In genomic region chr9:129109952-129110739, GRCh38 we compare ENCODE assay signal across 8 cellular contexts. TPM values are rescaled to one million over a fixed set of nuclear protein-coding genes. Genes with fewer than 3 reads are reported as not detected.
DNase-seq lines count a peak whose midpoint lies in the region; ATAC-seq and TF ChIP-seq lines count a peak whose summit lies in the region.

No MANE protein-coding gene starts in this region.

- H3K9me3 Mint-ChIP-seq in brain (no peaks in the 10 kb centered on the region), immature natural killer cell (no peaks in the 10 kb centered on the region)
- no peaks in the 10 kb centered on the region for H3K9me3 Mint-ChIP-seq in stimulated activated memory B cell treated with anti-CD40 and anti-IgM and Interleukin-4, amounts not matched to agents 10 μg/mL and 1 μg/mL and 100 μg/mL, for 72 hours

- H3K4me3 Mint-ChIP-seq in brain (peak overlapping the region; percentile 84 to 99 (median 97)), immature natural killer cell (peak overlapping the region; percentile 71 to 95 (median 91))
- peak overlapping the region; percentile 94 for H3K4me3 Mint-ChIP-seq in stimulated activated memory B cell treated with anti-CD40 and anti-IgM and Interleukin-4, amounts not matched to agents 10 μg/mL and 1 μg/mL and 100 μg/mL, for 72 hours

- H3K27me3 Mint-ChIP-seq in brain: no peaks in the 10 kb centered on the region
- peaks cover 0 to 9% (median 3%) of the 10 kb centered on the region in 3 donors for H3K27me3 Mint-ChIP-seq in immature natural killer cell (ENCODE audit: low read depth in 3 of 3)
- no peaks in the 10 kb centered on the region for H3K27me3 Mint-ChIP-seq in stimulated activated memory B cell treated with anti-CD40 and anti-IgM and Interleukin-4, amounts not matched to agents 10 μg/mL and 1 μg/mL and 100 μg/mL, for 72 hours

- CTCF ChIA-PET in AG04449 (lab: Yijun Ruan, JAX): interaction anchor here (1.7 to 8.3 kb wide), 2 partner anchors 21 to 28 kb away, joined by 5 to 64 read pairs; no protein-coding TSS in a partner anchor

- TF ChIP-seq CTCF in AG04449 (IDR thresholded peaks at IDR 0.05; ENCODE audit: insufficient read depth, low read length, missing control alignments): no peak
- peak in 1 of 2 experiments; percentile 27 for TF ChIP-seq CTCF in brain (conservative IDR thresholded peaks at IDR 0.05)
- TF ChIP-seq CTCF in GM10266 (IDR thresholded peaks at IDR 0.05; ENCODE audit: control insufficient read depth, insufficient read depth, low read depth, missing control alignments): no peak

- H3K27ac Mint-ChIP-seq in brain (peak overlapping the region in 2 of 5 experiments; percentile 78 to 90), immature natural killer cell (peak overlapping the region in 2 of 6 donors; percentile 71 to 93)
- H3K27ac Mint-ChIP-seq in stimulated activated memory B cell treated with anti-CD40 and anti-IgM and Interleukin-4, amounts not matched to agents 10 μg/mL and 1 μg/mL and 100 μg/mL, for 72 hours: peak overlapping the region; percentile 93

- H3K4me3 ChIP-seq in AG04449 (ENCODE audit: low read depth, low read length): peak overlapping the region; percentile 75

- peak; percentile 12 for ATAC-seq in GM19035 (IDR thresholded peaks at IDR 0.05; ENCODE audit: unreplicated experiment)
- ATAC-seq in stimulated activated memory B cell treated with anti-CD40 and anti-IgM and Interleukin-4, amounts not matched to agents 10 μg/mL and 1 μg/mL and 100 μg/mL, for 72 hours: no peak

- DNase-seq in AG04449 (ENCODE audit: low read depth, low spot score) (no peak), immature natural killer cell (no peak), GM10266 (ENCODE audit: extremely low spot score) (no peak), T-helper 9 cell (no peak)

- peaks cover 49% of the 10 kb centered on the region for H3K4me1 Mint-ChIP-seq in brain
- peaks cover 18 to 33% of the 10 kb centered on the region in 2 donors for H3K4me1 Mint-ChIP-seq in immature natural killer cell
- H3K4me1 Mint-ChIP-seq in stimulated activated memory B cell treated with anti-CD40 and anti-IgM and Interleukin-4, amounts not matched to agents 10 μg/mL and 1 μg/mL and 100 μg/mL, for 72 hours: peaks cover 38% of the 10 kb centered on the region

- no peak for TF ChIP-seq EP300 in Ishikawa (IDR thresholded peaks at IDR 0.05; ENCODE audit: borderline replicate concordance)

- TF ChIP-seq RAD21 in Ishikawa (IDR thresholded peaks at IDR 0.05; ENCODE audit: low read depth): no peak

- POLR2A ChIA-PET in AG04449 (lab: Yijun Ruan, JAX): interaction anchor here (1.2 to 1.7 kb wide), 2 partner anchors 30 to 64 kb away, joined by 3 to 4 read pairs; no protein-coding TSS in a partner anchor

- H3K36me3 Mint-ChIP-seq in brain (no peaks in the 10 kb centered on the region), immature natural killer cell (no peaks in the 10 kb centered on the region)
- no peaks in the 10 kb centered on the region for H3K36me3 Mint-ChIP-seq in stimulated activated memory B cell treated with anti-CD40 and anti-IgM and Interleukin-4, amounts not matched to agents 10 μg/mL and 1 μg/mL and 100 μg/mL, for 72 hours

TF ChIP-seq in Ishikawa, 13 proteins besides CTCF, POLR2A, EP300 and RAD21:
- TF ChIP-seq NFIC (IDR thresholded peaks at IDR 0.05) (no peak), REST (IDR thresholded peaks at IDR 0.05; ENCODE audit: low read depth) (no peak), TAF1 (IDR thresholded peaks at IDR 0.05; ENCODE audit: low read depth) (no peak), ZBTB7A (IDR thresholded peaks at IDR 0.05; ENCODE audit: low read depth) (peak; percentile 81; the same call in 1 of the 2 replicates), TCF12 (IDR thresholded peaks at IDR 0.05; ENCODE audit: low read depth) (peak; percentile 28; the same call in 1 of the 2 replicates)

RNA-seq across cellular contexts. Expression of gene CRAT, which starts 0.4 kb away (rescaled TPM):
- polyA plus RNA-seq in brain (ENCODE audit: insufficient read depth, low read depth, low replicate concordance) (75.0 TPM), immature natural killer cell (10 to 100 TPM in 2 of 3 donors, 1 to 10 TPM in 1; 9.8 to 22.4 (median 16.7) TPM)

RNA-seq across cellular contexts. Expression of gene PTPA, which starts 1.1 kb away (rescaled TPM):
- polyA plus RNA-seq in brain (ENCODE audit: insufficient read depth, low read depth, low replicate concordance) (334 TPM), immature natural killer cell (10 to 100 TPM; 16.8 to 19.1 (median 19.0) TPM)

RNA-seq across cellular contexts. Expression of gene DOLPP1, which starts 29.2 kb away (rescaled TPM):
- 40.8 TPM for polyA plus RNA-seq in brain (ENCODE audit: insufficient read depth, low read depth, low replicate concordance)
- 10 to 100 TPM in 2 of 3 donors, 1 to 10 TPM in 1; 9.0 to 13.1 (median 12.9) TPM for polyA plus RNA-seq in immature natural killer cell

Comparison
In these comparisons a context has a peak if more than half of its experiments do, and no peak if none do; other contexts are left out.
1. RNA of gene PTPA, which starts 1.1 kb away (polyA plus RNA-seq): 334 TPM in brain (single experiment); 16.8 to 19.1 TPM in immature natural killer cell; every median in the first group is over 10 times any median in the second.
2. Peak in every context shown above with its lines, with median percentiles within 50 percentile points of each other: H3K4me3 Mint-ChIP-seq.